ENCODE assay signal across 1 cellular context in the genomic region with DNA sequence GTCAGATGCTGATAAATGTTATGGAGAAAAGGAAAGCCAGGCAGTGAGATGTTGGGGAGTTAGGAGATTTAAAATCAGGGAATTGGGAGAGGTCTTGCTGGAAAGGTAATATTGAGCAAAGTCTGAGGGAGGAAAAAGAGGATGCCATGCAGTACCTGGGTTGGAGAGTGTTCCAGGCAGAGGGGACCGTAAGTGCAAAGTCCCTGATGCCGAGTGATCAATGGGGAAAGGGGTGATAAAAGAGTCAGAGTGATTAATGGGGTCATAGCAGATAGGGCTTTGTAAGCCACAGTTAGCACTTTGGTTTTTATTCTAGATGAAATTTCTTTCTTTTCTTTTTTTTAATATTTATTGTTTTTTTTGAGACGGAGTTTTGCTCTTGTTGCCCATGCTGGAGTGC.
TF ChIP-seq lines count a peak whose summit lies in the region.

No MANE protein-coding gene starts in this region.

TF ChIP-seq in K562, 482 proteins besides CTCF, POLR2A, EP300 and RAD21:
- TF ChIP-seq, protein P1, sequence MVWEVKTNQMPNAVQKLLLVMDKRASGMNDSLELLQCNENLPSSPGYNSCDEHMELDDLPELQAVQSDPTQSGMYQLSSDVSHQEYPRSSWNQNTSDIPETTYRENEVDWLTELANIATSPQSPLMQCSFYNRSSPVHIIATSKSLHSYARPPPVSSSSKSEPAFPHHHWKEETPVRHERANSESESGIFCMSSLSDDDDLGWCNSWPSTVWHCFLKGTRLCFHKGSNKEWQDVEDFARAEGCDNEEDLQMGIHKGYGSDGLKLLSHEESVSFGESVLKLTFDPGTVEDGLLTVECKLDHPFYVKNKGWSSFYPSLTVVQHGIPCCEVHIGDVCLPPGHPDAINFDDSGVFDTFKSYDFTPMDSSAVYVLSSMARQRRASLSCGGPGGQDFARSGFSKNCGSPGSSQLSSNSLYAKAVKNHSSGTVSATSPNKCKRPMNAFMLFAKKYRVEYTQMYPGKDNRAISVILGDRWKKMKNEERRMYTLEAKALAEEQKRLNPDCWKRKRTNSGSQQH (CRISPR knock-in tag; IDR thresholded peaks at IDR 0.05) = no peak
- TF ChIP-seq, protein P2, sequence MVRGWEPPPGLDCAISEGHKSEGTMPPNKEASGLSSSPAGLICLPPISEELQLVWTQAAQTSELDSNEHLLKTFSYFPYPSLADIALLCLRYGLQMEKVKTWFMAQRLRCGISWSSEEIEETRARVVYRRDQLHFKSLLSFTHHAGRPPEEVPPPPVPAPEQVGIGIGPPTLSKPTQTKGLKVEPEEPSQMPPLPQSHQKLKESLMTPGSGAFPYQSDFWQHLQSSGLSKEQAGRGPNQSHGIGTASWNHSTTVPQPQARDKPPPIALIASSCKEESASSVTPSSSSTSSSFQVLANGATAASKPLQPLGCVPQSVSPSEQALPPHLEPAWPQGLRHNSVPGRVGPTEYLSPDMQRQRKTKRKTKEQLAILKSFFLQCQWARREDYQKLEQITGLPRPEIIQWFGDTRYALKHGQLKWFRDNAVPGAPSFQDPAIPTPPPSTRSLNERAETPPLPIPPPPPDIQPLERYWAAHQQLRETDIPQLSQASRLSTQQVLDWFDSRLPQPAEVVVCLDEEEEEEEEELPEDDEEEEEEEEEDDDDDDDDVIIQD (CRISPR knock-in tag; IDR thresholded peaks at IDR 0.05) = no peak
- no peak for TF ChIP-seq BDP1 (IDR thresholded peaks at IDR 0.05; ENCODE audit: insufficient read depth, insufficient read length)
- TF ChIP-seq ZNF143 (CRISPR knock-in tag; IDR thresholded peaks at IDR 0.05) = no peak
- TF ChIP-seq, protein P3, sequence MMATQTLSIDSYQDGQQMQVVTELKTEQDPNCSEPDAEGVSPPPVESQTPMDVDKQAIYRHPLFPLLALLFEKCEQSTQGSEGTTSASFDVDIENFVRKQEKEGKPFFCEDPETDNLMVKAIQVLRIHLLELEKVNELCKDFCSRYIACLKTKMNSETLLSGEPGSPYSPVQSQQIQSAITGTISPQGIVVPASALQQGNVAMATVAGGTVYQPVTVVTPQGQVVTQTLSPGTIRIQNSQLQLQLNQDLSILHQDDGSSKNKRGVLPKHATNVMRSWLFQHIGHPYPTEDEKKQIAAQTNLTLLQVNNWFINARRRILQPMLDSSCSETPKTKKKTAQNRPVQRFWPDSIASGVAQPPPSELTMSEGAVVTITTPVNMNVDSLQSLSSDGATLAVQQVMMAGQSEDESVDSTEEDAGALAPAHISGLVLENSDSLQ (IDR thresholded peaks at IDR 0.05) = peak; percentile 28; the same call in 1 of the 2 replicates
- TF ChIP-seq, protein P4, sequence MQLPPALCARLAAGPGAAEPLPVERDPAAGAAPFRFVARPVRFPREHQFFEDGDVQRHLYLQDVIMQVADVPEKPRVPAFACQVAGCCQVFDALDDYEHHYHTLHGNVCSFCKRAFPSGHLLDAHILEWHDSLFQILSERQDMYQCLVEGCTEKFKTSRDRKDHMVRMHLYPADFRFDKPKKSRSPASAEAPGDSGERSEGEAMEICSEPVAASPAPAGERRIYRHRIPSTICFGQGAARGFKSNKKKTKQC (CRISPR knock-in tag; IDR thresholded peaks at IDR 0.05) = no peak
- TF ChIP-seq, protein P5, sequence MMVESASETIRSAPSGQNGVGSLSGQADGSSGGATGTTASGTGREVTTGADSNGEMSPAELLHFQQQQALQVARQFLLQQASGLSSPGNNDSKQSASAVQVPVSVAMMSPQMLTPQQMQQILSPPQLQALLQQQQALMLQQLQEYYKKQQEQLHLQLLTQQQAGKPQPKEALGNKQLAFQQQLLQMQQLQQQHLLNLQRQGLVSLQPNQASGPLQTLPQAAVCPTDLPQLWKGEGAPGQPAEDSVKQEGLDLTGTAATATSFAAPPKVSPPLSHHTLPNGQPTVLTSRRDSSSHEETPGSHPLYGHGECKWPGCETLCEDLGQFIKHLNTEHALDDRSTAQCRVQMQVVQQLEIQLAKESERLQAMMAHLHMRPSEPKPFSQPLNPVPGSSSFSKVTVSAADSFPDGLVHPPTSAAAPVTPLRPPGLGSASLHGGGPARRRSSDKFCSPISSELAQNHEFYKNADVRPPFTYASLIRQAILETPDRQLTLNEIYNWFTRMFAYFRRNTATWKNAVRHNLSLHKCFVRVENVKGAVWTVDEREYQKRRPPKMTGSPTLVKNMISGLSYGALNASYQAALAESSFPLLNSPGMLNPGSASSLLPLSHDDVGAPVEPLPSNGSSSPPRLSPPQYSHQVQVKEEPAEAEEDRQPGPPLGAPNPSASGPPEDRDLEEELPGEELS (CRISPR knock-in tag; IDR thresholded peaks at IDR 0.05; ENCODE audit: borderline replicate concordance) = no peak
- TF ChIP-seq, protein P6, sequence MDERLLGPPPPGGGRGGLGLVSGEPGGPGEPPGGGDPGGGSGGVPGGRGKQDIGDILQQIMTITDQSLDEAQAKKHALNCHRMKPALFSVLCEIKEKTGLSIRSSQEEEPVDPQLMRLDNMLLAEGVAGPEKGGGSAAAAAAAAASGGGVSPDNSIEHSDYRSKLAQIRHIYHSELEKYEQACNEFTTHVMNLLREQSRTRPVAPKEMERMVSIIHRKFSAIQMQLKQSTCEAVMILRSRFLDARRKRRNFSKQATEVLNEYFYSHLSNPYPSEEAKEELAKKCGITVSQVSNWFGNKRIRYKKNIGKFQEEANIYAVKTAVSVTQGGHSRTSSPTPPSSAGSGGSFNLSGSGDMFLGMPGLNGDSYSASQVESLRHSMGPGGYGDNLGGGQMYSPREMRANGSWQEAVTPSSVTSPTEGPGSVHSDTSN (CRISPR knock-in tag; IDR thresholded peaks at IDR 0.05; ENCODE audit: low read depth) = no peak
- TF ChIP-seq, protein P6 (tag; conservative IDR thresholded peaks at IDR 0.05; ENCODE audit: low read depth) = peak; percentile 61
- TF ChIP-seq MEIS2 (IDR thresholded peaks at IDR 0.05; ENCODE audit: partially characterized antibody) = peak; percentile 52
- TF ChIP-seq ARNT (IDR thresholded peaks at IDR 0.05) = no peak
- TF ChIP-seq, protein P7, sequence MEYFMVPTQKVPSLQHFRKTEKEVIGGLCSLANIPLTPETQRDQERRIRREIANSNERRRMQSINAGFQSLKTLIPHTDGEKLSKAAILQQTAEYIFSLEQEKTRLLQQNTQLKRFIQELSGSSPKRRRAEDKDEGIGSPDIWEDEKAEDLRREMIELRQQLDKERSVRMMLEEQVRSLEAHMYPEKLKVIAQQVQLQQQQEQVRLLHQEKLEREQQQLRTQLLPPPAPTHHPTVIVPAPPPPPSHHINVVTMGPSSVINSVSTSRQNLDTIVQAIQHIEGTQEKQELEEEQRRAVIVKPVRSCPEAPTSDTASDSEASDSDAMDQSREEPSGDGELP (CRISPR knock-in tag; IDR thresholded peaks at IDR 0.05; ENCODE audit: borderline replicate concordance) = no peak
- TF ChIP-seq ZNF668 (CRISPR knock-in tag; IDR thresholded peaks at IDR 0.05) = no peak
- no peak for TF ChIP-seq XRCC5 (IDR thresholded peaks at IDR 0.05; ENCODE audit: low read depth, low read length)
- TF ChIP-seq SREBF2 (CRISPR knock-in tag; IDR thresholded peaks at IDR 0.05) = no peak
- no peak for TF ChIP-seq RBM39 (optimal IDR thresholded peaks at IDR 0.05; ENCODE audit: low read depth, low read length)
- no peak for TF ChIP-seq MTA1 (IDR thresholded peaks at IDR 0.05; ENCODE audit: borderline replicate concordance)
- TF ChIP-seq SRSF7 (optimal IDR thresholded peaks at IDR 0.05; ENCODE audit: low read depth, low read length) = no peak
- TF ChIP-seq FOXJ2 (tag; IDR thresholded peaks at IDR 0.05) = no peak
